ENCODE assay signal across 21 cellular contexts in genomic region chr12:107649615-107650014, GRCh38.
"Had no signal": no experiment of that assay in that cellular context is flagged by ENCODE, and none has a peak within 500 bp of the region (broad histone marks: within the 10 kb centered on the region; RNA-seq: fewer than 3 reads in every experiment).

No MANE protein-coding gene starts in this region.

- H3K9me3 ChIP-seq: heart left ventricle, left ventricle myocardium inferior, pancreas, prostate gland, transverse colon had no signal

- H3K27me3 ChIP-seq: brain microvascular endothelial cell, foreskin keratinocyte, heart left ventricle, pancreas, transverse colon had no signal

- H3K27ac ChIP-seq: brain microvascular endothelial cell, foreskin keratinocyte, left ventricle myocardium inferior, pancreas, prostate gland, transverse colon had no signal

- H3K36me3 ChIP-seq: brain microvascular endothelial cell, heart left ventricle, left ventricle myocardium inferior, pancreas, prostate gland, transverse colon had no signal

- H3K4me1 ChIP-seq: foreskin keratinocyte, left ventricle myocardium inferior, pancreas, prostate gland, transverse colon had no signal

- DNase-seq: activated CD4-positive, alpha-beta memory T cell treated with anti-CD3 and anti-CD28 coated beads, Interleukin-2, amount 10 ng/mL, durations not matched to agents 7 days and 5 days; activated CD4-positive, alpha-beta T cell treated with anti-CD3 and anti-CD28 coated beads for 1 hour; activated CD4-positive, alpha-beta T cell treated with anti-CD3 and anti-CD28 coated beads, Interleukin-2, amount 10 ng/mL, durations not matched to agents 7 days and 5 days; activated T-cell treated with anti-CD3 and anti-CD28 coated beads, Interleukin-2, amount 50 U/mL, for 4 hours; aorta; brain microvascular endothelial cell; cortex of kidney; foreskin keratinocyte; kidney glomerular epithelial cell; left ventricle myocardium inferior; midbrain; naive thymus-derived CD4-positive, alpha-beta T cell; pancreas; stimulated activated CD4-positive, alpha-beta T cell treated with anti-CD3 and anti-CD28 coated beads, Interleukin-1b, Interleukin-23, amount 100 ng/mL, for 48 hours; stimulated activated naive B cell treated with anti-CD40 and anti-IgM and Interleukin-4, amounts not matched to agents 10 μg/mL and 1 μg/mL and 100 μg/mL, for 72 hours; T-helper 2 cell; transverse colon had no signal

- H3K4me3 ChIP-seq: heart left ventricle, left ventricle myocardium inferior, lung, pancreas, prostate gland, smooth muscle cell, transverse colon had no signal
